Comparison of ENCODE assay signal across 8 cellular contexts in genomic region chr10:74855027-74855426, GRCh38. TPM values are rescaled to one million over a fixed set of nuclear protein-coding genes. Genes with fewer than 3 reads are reported as not detected.
A peak's percentile ranks its signal among the peaks of the same experiment; 100 is the strongest.
DNase-seq lines count a peak whose midpoint lies in the region; ATAC-seq and TF ChIP-seq lines count a peak whose summit lies in the region.

No MANE protein-coding gene starts in this region.

- peaks cover 40% of the 10 kb centered on the region for H3K4me1 Mint-ChIP-seq in activated naive CD4-positive, alpha-beta T cell treated with anti-CD3 and anti-CD28 coated beads for 36 hours (ENCODE audit: low read depth)
- peaks cover 19% of the 10 kb centered on the region for H3K4me1 Mint-ChIP-seq in glutamatergic neuron (ENCODE audit: low read depth, unreplicated experiment)
- peaks cover 25% of the 10 kb centered on the region for H3K4me1 Mint-ChIP-seq in type B pancreatic cell (ENCODE audit: unreplicated experiment)

- H3K36me3 Mint-ChIP-seq in activated naive CD4-positive, alpha-beta T cell treated with anti-CD3 and anti-CD28 coated beads for 36 hours (ENCODE audit: low read depth), result peaks cover 5% of the 10 kb centered on the region
- peaks cover 6% of the 10 kb centered on the region for H3K36me3 Mint-ChIP-seq in glutamatergic neuron (ENCODE audit: unreplicated experiment)
- H3K36me3 Mint-ChIP-seq in type B pancreatic cell, result peaks cover 15% of the 10 kb centered on the region

- intact Hi-C loops in activated naive CD4-positive, alpha-beta T cell treated with anti-CD3 and anti-CD28 coated beads for 36 hours (cut with micrococcal nuclease), result no loop called here

- CTCF ChIA-PET in activated naive CD4-positive, alpha-beta T cell treated with anti-CD3 and anti-CD28 coated beads for 36 hours (lab: Charles Lee), result no interaction called here

- H3K27me3 Mint-ChIP-seq in activated naive CD4-positive, alpha-beta T cell treated with anti-CD3 and anti-CD28 coated beads for 36 hours (ENCODE audit: low read depth), result no peaks in the 10 kb centered on the region
- H3K27me3 Mint-ChIP-seq in glutamatergic neuron (ENCODE audit: unreplicated experiment) (peaks cover 3% of the 10 kb centered on the region), type B pancreatic cell (no peaks in the 10 kb centered on the region)

- peak overlapping the region; percentile 25 for H3K4me3 Mint-ChIP-seq in activated naive CD4-positive, alpha-beta T cell treated with anti-CD3 and anti-CD28 coated beads for 36 hours
- H3K4me3 Mint-ChIP-seq in glutamatergic neuron (ENCODE audit: unreplicated experiment) (no peak overlapping the region), type B pancreatic cell (peak overlapping the region; percentile 18)

- no peak for ATAC-seq in GM18858 (IDR thresholded peaks at IDR 0.05; ENCODE audit: unreplicated experiment)

- peak overlapping the region; percentile 38 for H3K27ac Mint-ChIP-seq in activated naive CD4-positive, alpha-beta T cell treated with anti-CD3 and anti-CD28 coated beads for 36 hours
- H3K27ac Mint-ChIP-seq in glutamatergic neuron (ENCODE audit: unreplicated experiment) (peak overlapping the region; percentile 89), type B pancreatic cell (peak overlapping the region; percentile 2)

- peaks cover 1% of the 10 kb centered on the region for H3K9me3 Mint-ChIP-seq in activated naive CD4-positive, alpha-beta T cell treated with anti-CD3 and anti-CD28 coated beads for 36 hours
- peaks cover 2% of the 10 kb centered on the region for H3K9me3 Mint-ChIP-seq in glutamatergic neuron (ENCODE audit: unreplicated experiment)
- no peaks in the 10 kb centered on the region for H3K9me3 Mint-ChIP-seq in type B pancreatic cell

- DNase-seq in activated naive CD4-positive, alpha-beta T cell treated with anti-CD3 and anti-CD28 coated beads for 36 hours, result peak; percentile 18
- DNase-seq in activated naive CD4-positive, alpha-beta T cell (lab: John Stamatoyannopoulos, UW), result no peak
- peak; percentile 64 for DNase-seq in NCI-H2171 treated with DMSO at 0.1 percent for 48 hours (lab: John Stamatoyannopoulos, UW)
- no peak for DNase-seq in glutamatergic neuron
- no peak for DNase-seq in type B pancreatic cell (ENCODE audit: extremely low spot score, unreplicated experiment)
- DNase-seq in activated CD8-positive, alpha-beta memory T cell treated with anti-CD3 and anti-CD28 coated beads, Interleukin-2, amount 50 U/mL, for 48 hours, result no peak
- DNase-seq in activated CD4-positive, alpha-beta T cell treated with anti-CD3 and anti-CD28 coated beads, Interleukin-2, amount 50 U/mL, for 48 hours, result no peak

- TF ChIP-seq CTCF in glutamatergic neuron (IDR thresholded peaks at IDR 0.05; ENCODE audit: partially characterized antibody, unreplicated experiment) (no peak), type B pancreatic cell (conservative IDR thresholded peaks at IDR 0.05) (no peak)

RNA-seq across cellular contexts. Expression of gene KAT6B, which starts 28.6 kb away (rescaled TPM):
- total RNA-seq in activated naive CD4-positive, alpha-beta T cell treated with anti-CD3 and anti-CD28 coated beads for 36 hours, result 10 to 100 TPM; 17.3 to 17.9 TPM
- 75.3 TPM for total RNA-seq in glutamatergic neuron (ENCODE audit: unreplicated experiment)
- 21.5 and 48.3 TPM in 2 replicates for total RNA-seq in type B pancreatic cell (ENCODE audit: low replicate concordance)

Comparison
In these comparisons a context has a peak if more than half of its experiments do, and no peak if none do; other contexts are left out.
1. DNase-seq: peak in activated naive CD4-positive, alpha-beta T cell treated with anti-CD3 and anti-CD28 coated beads for 36 hours (single experiment) and NCI-H2171 treated with DMSO at 0.1 percent for 48 hours (single experiment); none in activated naive CD4-positive, alpha-beta T cell (0 of 4), glutamatergic neuron (single experiment), type B pancreatic cell (single experiment), activated CD8-positive, alpha-beta memory T cell treated with anti-CD3 and anti-CD28 coated beads, Interleukin-2, amount 50 U/mL, for 48 hours (single experiment) and activated CD4-positive, alpha-beta T cell treated with anti-CD3 and anti-CD28 coated beads, Interleukin-2, amount 50 U/mL, for 48 hours (0 of 2).
2. H3K27ac Mint-ChIP-seq: peak in every context shown above with its lines; median percentile 89 in glutamatergic neuron; 38 in activated naive CD4-positive, alpha-beta T cell treated with anti-CD3 and anti-CD28 coated beads for 36 hours; 2 in type B pancreatic cell.